ENCODE assay signal across 9 cellular contexts in the genomic region with DNA sequence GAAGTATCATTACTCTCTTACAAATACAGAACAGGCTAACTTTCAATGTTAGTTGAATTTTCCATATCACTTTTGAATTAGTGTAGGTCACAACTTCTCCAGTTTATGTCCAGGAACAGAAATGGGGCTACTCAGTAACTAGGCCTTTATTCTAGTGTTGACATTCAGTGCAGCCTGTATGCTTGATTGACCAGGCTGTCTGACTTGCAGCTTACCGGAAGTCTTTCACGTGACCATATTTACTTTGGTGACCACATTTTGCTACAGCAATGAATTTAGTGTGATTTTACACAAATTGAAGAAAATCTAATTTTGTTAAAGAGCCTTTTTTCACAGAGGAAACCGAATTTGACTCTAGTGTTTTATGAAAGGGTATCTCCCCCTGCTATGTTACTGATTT. TPM values are rescaled to one million over a fixed set of nuclear protein-coding genes. Genes with fewer than 3 reads are reported as not detected.
DNase-seq lines count a peak whose midpoint lies in the region; ATAC-seq, FAIRE-seq and TF ChIP-seq lines count a peak whose summit lies in the region.
"Had no signal": no experiment of that assay in that cellular context is flagged by ENCODE, and none has a peak within 500 bp of the region (broad histone marks: within the 10 kb centered on the region; RNA-seq: fewer than 3 reads in every experiment).

No MANE protein-coding gene starts in this region.

- TF ChIP-seq CTCF in D721Med (IDR thresholded peaks at IDR 0.05; ENCODE audit: insufficient read depth, missing control alignments): no peak

- no peaks in the 10 kb centered on the region for H3K9me3 Mint-ChIP-seq in naive thymus-derived CD8-positive, alpha-beta T cell

- DNase-seq in NCI-H69 (lab: John Stamatoyannopoulos, UW): peak; percentile 88
- DNase-seq in naive thymus-derived CD8-positive, alpha-beta T cell: no peak
- DNase-seq in D721Med (ENCODE audit: insufficient read length, low spot score): no peak
- no peak for DNase-seq in GOT3 (lab: John Stamatoyannopoulos, UW)
- no peak for DNase-seq in NCI-H1092 treated with DMSO at 0.1 percent for 48 hours (lab: John Stamatoyannopoulos, UW)
- DNase-seq: stimulated activated CD4-positive, alpha-beta T cell treated with anti-CD3 and anti-CD28 coated beads, Interleukin-2, amount 100 ng/mL, for 24 hours had no signal

- no peak overlapping the region for H3K4me3 Mint-ChIP-seq in naive thymus-derived CD8-positive, alpha-beta T cell

- no peak for FAIRE-seq in D721Med (lab: Jason Lieb, UNC)

- ATAC-seq in GM18858 (IDR thresholded peaks at IDR 0.05; ENCODE audit: unreplicated experiment) (peak; percentile 48), GM21576 (IDR thresholded peaks at IDR 0.05; ENCODE audit: unreplicated experiment) (peak; percentile 85), HG03439 (IDR thresholded peaks at IDR 0.05; ENCODE audit: unreplicated experiment) (no peak)
- no peak for ATAC-seq in naive thymus-derived CD8-positive, alpha-beta T cell

- POLR2A ChIA-PET in naive thymus-derived CD8-positive, alpha-beta T cell (lab: Charles Lee): no interaction called here

- no peaks in the 10 kb centered on the region for H3K27me3 Mint-ChIP-seq in naive thymus-derived CD8-positive, alpha-beta T cell

- peaks cover 14 to 25% (median 20%) of the 10 kb centered on the region in 4 donors for H3K4me1 Mint-ChIP-seq in naive thymus-derived CD8-positive, alpha-beta T cell

- peaks cover 0 to 58% (median 12%) of the 10 kb centered on the region in 3 donors for H3K36me3 Mint-ChIP-seq in naive thymus-derived CD8-positive, alpha-beta T cell

- H3K27ac Mint-ChIP-seq in naive thymus-derived CD8-positive, alpha-beta T cell: peak overlapping the region in 7 of 10 donors; percentile 12 to 63 (median 20)

RNA-seq across cellular contexts. Expression of gene MTERF2, which starts 12.4 kb away (rescaled TPM):
- total RNA-seq in naive thymus-derived CD8-positive, alpha-beta T cell: 10 to 100 TPM; 13.1 to 14.3 TPM
- polyA plus RNA-seq in naive thymus-derived CD8-positive, alpha-beta T cell: 1 to 10 TPM; 4.4 to 9.3 (median 8.5) TPM

RNA-seq across cellular contexts. Expression of gene TMEM263, which starts 18.8 kb away (rescaled TPM):
- total RNA-seq in naive thymus-derived CD8-positive, alpha-beta T cell: 10 to 100 TPM; 47.2 to 53.1 TPM
- 10 to 100 TPM; 38.7 to 54.7 (median 38.9) TPM for polyA plus RNA-seq in naive thymus-derived CD8-positive, alpha-beta T cell

Comparison
In these comparisons a context has a peak if more than half of its experiments do, and no peak if none do; other contexts are left out.
1. ATAC-seq: peak in GM18858 (single experiment) and GM21576 (single experiment); none in naive thymus-derived CD8-positive, alpha-beta T cell (0 of 2) and HG03439 (single experiment).